Comparison of ENCODE assay signal across 14 cellular contexts in genomic region chr9:130195638-130196037, GRCh38. TPM values are rescaled to one million over a fixed set of nuclear protein-coding genes. Genes with fewer than 3 reads are reported as not detected.
DNase-seq lines count a peak whose midpoint lies in the region; ATAC-seq and TF ChIP-seq lines count a peak whose summit lies in the region.
"Had no signal": no experiment of that assay in that cellular context is flagged by ENCODE, and none has a peak within 500 bp of the region (broad histone marks: within the 10 kb centered on the region; RNA-seq: fewer than 3 reads in every experiment).

No MANE protein-coding gene starts in this region.

- intact Hi-C loops in PC-9 (cut with micrococcal nuclease; ENCODE audit: unreplicated experiment) = no loop called here

- H3K27ac ChIP-seq in BLaER1 = no peak overlapping the region
- peak overlapping the region; percentile 11 for H3K27ac ChIP-seq in caudate nucleus (ENCODE audit: low read depth, low read length)
- H3K27ac ChIP-seq in PC-9 = no peak overlapping the region

- no peaks in the 10 kb centered on the region for H3K9me2 ChIP-seq in PC-9 (ENCODE audit: insufficient read depth)

- no peak overlapping the region for H3K4me3 ChIP-seq in BLaER1
- H3K4me3 ChIP-seq in PC-9 = no peak overlapping the region

- H3K9ac ChIP-seq in BLaER1 = no peak overlapping the region

- peaks cover 99% of the 10 kb centered on the region for H4K20me1 ChIP-seq in BLaER1
- peaks cover 13% of the 10 kb centered on the region for H4K20me1 ChIP-seq in PC-9 (ENCODE audit: insufficient read depth)

- H3K36me3 ChIP-seq in BLaER1 = no peaks in the 10 kb centered on the region
- no peaks in the 10 kb centered on the region for H3K36me3 ChIP-seq in PC-9 (ENCODE audit: low read depth)

- BruUV-seq in PC-9 (replicated peaks; lab: Mats Ljungman, UMichigan) = no TSS peak

- CTCF ChIA-PET in PC-9 (lab: Charles Lee) = interaction anchor here (0.6 kb wide), 1 partner anchor 234 kb away, joined by 4 read pairs; no protein-coding TSS in a partner anchor

- H3K79me2 ChIP-seq in PC-9 (ENCODE audit: low read depth) = no peaks in the 10 kb centered on the region

- H3K9me3 ChIP-seq in BLaER1 (no peaks in the 10 kb centered on the region), PC-9 (ENCODE audit: insufficient read depth, low read depth) (no peaks in the 10 kb centered on the region)

- H3K27me3 ChIP-seq in BLaER1 (no peaks in the 10 kb centered on the region), PC-9 (ENCODE audit: insufficient read depth, low read depth) (no peaks in the 10 kb centered on the region)

- no peaks in the 10 kb centered on the region for H3F3A ChIP-seq in PC-9 (ENCODE audit: insufficient read depth, low read depth)

- ATAC-seq in HG03432 (IDR thresholded peaks at IDR 0.05; ENCODE audit: unreplicated experiment) = no peak
- ATAC-seq: HCT116 had no signal

- POLR2A ChIA-PET in PC-9 (lab: Charles Lee; ENCODE audit: unreplicated experiment) = no interaction called here

- TF ChIP-seq CTCF in PC-9 (conservative IDR thresholded peaks at IDR 0.05) = no peak

- H2AFZ ChIP-seq in PC-9 = no peak overlapping the region

- no peak for DNase-seq in caudate nucleus (lab: John Stamatoyannopoulos, UW)
- DNase-seq in kidney tubule cell (ENCODE audit: low spot score) = peak; percentile 34
- DNase-seq in renal cortical epithelial cell (ENCODE audit: low read depth) = peak; percentile 69
- no peak for DNase-seq in PC-9
- no peak for DNase-seq in hippocampal formation (lab: John Stamatoyannopoulos, UW)
- DNase-seq in NOMO-1 treated with DMSO at 0.1 percent for 48 hours (lab: John Stamatoyannopoulos, UW; ENCODE audit: unreplicated experiment) = no peak
- DNase-seq: NCI-H1436, NCI-H2081, NCI-H226, NCI-H526 treated with DMSO at 0.1 percent for 48 hours, OCI-M1 had no signal

- peak overlapping the region; percentile 94; the same call in 1 of the 2 replicates for H3K4me2 ChIP-seq in BLaER1
- no peak overlapping the region for H3K4me2 ChIP-seq in PC-9

- H3K4me1 ChIP-seq in BLaER1 (peaks cover 89% of the 10 kb centered on the region), PC-9 (replicated peaks; ENCODE audit: insufficient read depth) (no peaks in the 10 kb centered on the region)

RNA-seq across cellular contexts. Expression of gene NCS1, which starts 23.4 kb away (rescaled TPM):
- 58.7 and 69.8 TPM in 2 replicates for total RNA-seq in renal cortical epithelial cell
- total RNA-seq in PC-9 (2021) = 53.0 and 59.2 TPM in 2 replicates

Comparison
In these comparisons a context has a peak if more than half of its experiments do, and no peak if none do; other contexts are left out.
1. DNase-seq: peak in kidney tubule cell (single experiment) and renal cortical epithelial cell (single experiment); none in caudate nucleus (0 of 61), PC-9 (0 of 2), hippocampal formation (0 of 2) and NOMO-1 treated with DMSO at 0.1 percent for 48 hours (single experiment).